8 cellular contexts compared by ENCODE assay signal in genomic region chr7:5139998-5140397, GRCh38. TPM values are rescaled to one million over a fixed set of nuclear protein-coding genes. Genes with fewer than 3 reads are reported as not detected.
DNase-seq lines count a peak whose midpoint lies in the region; ATAC-seq and TF ChIP-seq lines count a peak whose summit lies in the region.

No MANE protein-coding gene starts in this region.

- CTCF ChIA-PET in SK-N-SH (lab: Yijun Ruan, JAX) = interaction anchor here (0.6 to 4.1 kb wide), 30 partner anchors 8 to 324 kb away, joined by 3 to 51 read pairs (median 4); no protein-coding TSS in a partner anchor

- H4K20me1 ChIP-seq in SK-N-SH (ENCODE audit: insufficient read depth) = no peaks in the 10 kb centered on the region

- no peak overlapping the region for H3K4me3 ChIP-seq in AG09309 (ENCODE audit: control insufficient read depth, low read depth, low read length)
- no peak overlapping the region for H3K4me3 ChIP-seq in SK-N-SH (ENCODE audit: low read depth in 2 of 2, low read length in 1 of 2)
- H3K4me3 ChIP-seq in fibroblast of pulmonary artery (replicated peaks; ENCODE audit: low read depth, low read length) = no peak overlapping the region

- TF ChIP-seq EP300 in SK-N-SH (IDR thresholded peaks at IDR 0.05; ENCODE audit: borderline replicate concordance in 1 of 2, low read depth in 1 of 2, low read length in 1 of 2) = no peak

- H3F3A ChIP-seq in SK-N-SH (replicated peaks; ENCODE audit: insufficient read depth) = no peaks in the 10 kb centered on the region

- no peak overlapping the region for H2AFZ ChIP-seq in SK-N-SH (ENCODE audit: low read depth)

- TF ChIP-seq RAD21 in SK-N-SH (IDR thresholded peaks at IDR 0.05; ENCODE audit: low read length) = peak; percentile 70

- no peaks in the 10 kb centered on the region for H3K36me3 ChIP-seq in SK-N-SH (replicated peaks in 1 of 2; ENCODE audit: control insufficient read depth in 1 of 2, insufficient read depth in 2 of 2, low read length in 1 of 2)

- H3K9ac ChIP-seq in SK-N-SH = no peak overlapping the region

- POLR2A ChIA-PET in SK-N-SH (lab: Yijun Ruan, JAX) = interaction anchor here (1.2 kb wide), 1 partner anchor 37 kb away, joined by 3 read pairs; no protein-coding TSS in a partner anchor

- no peaks in the 10 kb centered on the region for H3K9me2 ChIP-seq in SK-N-SH

- 63% methylated on average over 7 of the region's 7 CpGs for WGBS in SK-N-SH (ENCODE audit: low lambda C conversion rate)

- DNase-seq in AG09309 (ENCODE audit: low read depth) (no peak), SK-N-SH (peak; percentile 81), fibroblast of pulmonary artery (ENCODE audit: low read depth) (peak; percentile 41)
- peak; percentile 16 for DNase-seq in stimulated activated CD4-positive, alpha-beta T cell treated with anti-CD3 and anti-CD28 coated beads, Interleukin-4, amount 100 ng/mL, for 1 hour
- no peak for DNase-seq in stimulated activated naive CD4-positive, alpha-beta T cell treated with Interleukin-2 at 50 U/mL for 16 hours (lab: John Stamatoyannopoulos, UW)

- peaks cover 7% of the 10 kb centered on the region; the same call in 1 of the 2 replicates for H3K27me3 ChIP-seq in SK-N-SH (ENCODE audit: insufficient read depth)

- TF ChIP-seq CTCF in AG09309 (IDR thresholded peaks at IDR 0.05; ENCODE audit: control insufficient read depth, insufficient read depth, low read depth, low read length, missing control alignments) (peak; percentile 29), GM12874 (IDR thresholded peaks at IDR 0.05; ENCODE audit: insufficient read depth, low read depth, low read length) (peak; percentile 40), SK-N-SH (IDR thresholded peaks at IDR 0.05) (peak; percentile 62), fibroblast of pulmonary artery (IDR thresholded peaks at IDR 0.05; ENCODE audit: low read length, missing control alignments) (peak; percentile 48)

- H3K9me3 ChIP-seq in SK-N-SH = no peaks in the 10 kb centered on the region

- H3K4me1 ChIP-seq in SK-N-SH (ENCODE audit: control insufficient read depth in 1 of 2, insufficient read depth in 2 of 2, low read depth in 1 of 2, low read length in 1 of 2) = no peaks in the 10 kb centered on the region

- ATAC-seq in HG03135 (IDR thresholded peaks at IDR 0.05; ENCODE audit: unreplicated experiment) (no peak), HG03045 (IDR thresholded peaks at IDR 0.05; ENCODE audit: unreplicated experiment) (no peak)

- H3K79me2 ChIP-seq in SK-N-SH (ENCODE audit: insufficient read depth) = no peaks in the 10 kb centered on the region

- H3K27ac ChIP-seq in SK-N-SH (ENCODE audit: low read depth in 2 of 2, low read length in 1 of 2) = no peak overlapping the region

- no peak overlapping the region for H3K4me2 ChIP-seq in SK-N-SH

TF ChIP-seq in SK-N-SH, 30 proteins besides CTCF, POLR2A, EP300 and RAD21:
- peak; percentile 79 for TF ChIP-seq SMC3 (IDR thresholded peaks at IDR 0.05; ENCODE audit: low read depth, low read length)
- TF ChIP-seq MXI1 (IDR thresholded peaks at IDR 0.05; ENCODE audit: low read depth, low read length) = no peak

RNA-seq across cellular contexts. Expression of gene WIPI2, which starts 50.0 kb away (rescaled TPM):
- polyA plus RNA-seq in SK-N-SH (2012; rRNA removed) = 99.1 and 106 TPM in 2 replicates
- polyA plus RNA-seq in SK-N-SH (2012; cell fraction: cytosol; rRNA removed) = 64.0 and 75.8 TPM in 2 replicates
- 108 and 112 TPM in 2 replicates for polyA plus RNA-seq in SK-N-SH (2012; cell fraction: nucleus; rRNA removed)

Comparison
In these comparisons a context has a peak if more than half of its experiments do, and no peak if none do; other contexts are left out.
1. DNase-seq: peak in SK-N-SH (single experiment), fibroblast of pulmonary artery (single experiment) and stimulated activated CD4-positive, alpha-beta T cell treated with anti-CD3 and anti-CD28 coated beads, Interleukin-4, amount 100 ng/mL, for 1 hour (single experiment); none in AG09309 (single experiment) and stimulated activated naive CD4-positive, alpha-beta T cell treated with Interleukin-2 at 50 U/mL for 16 hours (single experiment).
2. Peak in every context shown above with its lines, with median percentiles within 50 percentile points of each other: CTCF ChIP-seq.